ENCODE assay signal across 1 cellular context in genomic region chr13:39600766-39601165, GRCh38.
TF ChIP-seq lines count a peak whose summit lies in the region.

No MANE protein-coding gene starts in this region.

TF ChIP-seq in K562, 482 proteins besides CTCF, POLR2A, EP300 and RAD21 (continued from another document):
- no peak for TF ChIP-seq XRCC5 (IDR thresholded peaks at IDR 0.05; ENCODE audit: low read depth, low read length)
- TF ChIP-seq CHCHD3 (CRISPR knock-in tag; IDR thresholded peaks at IDR 0.05), result no peak
- no peak for TF ChIP-seq HMG20B (CRISPR knock-in tag; IDR thresholded peaks at IDR 0.05)
- no peak for TF ChIP-seq ZNF75A (CRISPR knock-in tag; IDR thresholded peaks at IDR 0.05)
- TF ChIP-seq CGGBP1 (CRISPR knock-in tag; IDR thresholded peaks at IDR 0.05), result no peak
- TF ChIP-seq MAFF (IDR thresholded peaks at IDR 0.05; ENCODE audit: low read length), result no peak
